In the genomic region with DNA sequence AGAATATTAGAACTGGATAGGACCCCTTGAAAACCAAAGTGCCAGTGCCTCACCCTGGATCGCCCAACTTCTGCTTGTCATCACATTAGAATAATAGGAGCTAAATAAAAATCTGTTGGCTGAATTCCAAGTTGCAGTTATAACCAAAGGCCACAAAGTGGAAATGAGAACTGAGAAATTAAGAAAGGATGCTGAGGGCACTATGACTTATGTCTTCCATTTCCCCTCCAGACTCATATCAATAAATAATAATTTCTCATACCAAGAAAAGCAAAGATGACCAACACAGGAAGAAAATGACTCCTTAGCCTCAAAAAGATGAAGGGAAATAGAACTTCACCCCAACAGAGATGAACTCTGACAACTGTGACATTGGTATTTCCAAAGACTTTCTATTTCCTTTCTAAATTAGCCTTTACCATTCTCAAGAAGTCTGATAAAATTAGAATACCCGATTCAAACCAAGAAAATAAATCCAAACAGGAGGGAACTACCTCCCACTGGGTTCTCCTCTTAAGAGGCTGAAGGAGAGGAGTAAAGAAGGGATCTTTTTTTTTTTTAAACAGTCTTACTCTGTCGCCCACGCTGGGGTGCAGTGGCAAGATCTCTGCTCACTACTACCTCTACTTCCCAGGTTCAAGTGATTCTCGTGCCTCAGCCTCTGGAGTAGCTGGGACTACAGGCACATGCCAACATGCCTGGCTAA, we compare ENCODE assay signal across 11 cellular contexts. TPM values are rescaled to one million over a fixed set of nuclear protein-coding genes. Genes with fewer than 3 reads are reported as not detected.
DNase-seq lines count a peak whose midpoint lies in the region; ATAC-seq lines count a peak whose summit lies in the region.
"Had no signal": no experiment of that assay in that cellular context is flagged by ENCODE, and none has a peak within 500 bp of the region (broad histone marks: within the 10 kb centered on the region; RNA-seq: fewer than 3 reads in every experiment).

No MANE protein-coding gene starts in this region.

- peak; percentile 16 for DNase-seq in activated naive CD8-positive, alpha-beta T cell treated with anti-CD3 and anti-CD28 coated beads for 36 hours
- DNase-seq in SW480 (ENCODE audit: low spot score), result no peak
- no peak for DNase-seq in COLO829 (ENCODE audit: low spot score)
- no peak for DNase-seq in NCI-H1436 treated with DMSO at 0.1 percent for 48 hours (lab: John Stamatoyannopoulos, UW)
- DNase-seq: DMS79, transverse colon had no signal

- no peaks in the 10 kb centered on the region for H3K27me3 Mint-ChIP-seq in activated naive CD8-positive, alpha-beta T cell treated with anti-CD3 and anti-CD28 coated beads for 36 hours

- H3K4me1 Mint-ChIP-seq in activated naive CD8-positive, alpha-beta T cell treated with anti-CD3 and anti-CD28 coated beads for 36 hours, result peaks cover 25% of the 10 kb centered on the region
- H3K4me1 Mint-ChIP-seq: nephron had no signal

- H3K4me3 Mint-ChIP-seq in activated naive CD8-positive, alpha-beta T cell treated with anti-CD3 and anti-CD28 coated beads for 36 hours, result peak overlapping the region; percentile 18
- H3K4me3 Mint-ChIP-seq: nephron had no signal

- no peaks in the 10 kb centered on the region for H3K9me3 Mint-ChIP-seq in activated naive CD8-positive, alpha-beta T cell treated with anti-CD3 and anti-CD28 coated beads for 36 hours
- H3K9me3 Mint-ChIP-seq: nephron had no signal

- H3K36me3 Mint-ChIP-seq in activated naive CD8-positive, alpha-beta T cell treated with anti-CD3 and anti-CD28 coated beads for 36 hours, result peaks cover 42% of the 10 kb centered on the region

- ATAC-seq in GM18498 (IDR thresholded peaks at IDR 0.05; ENCODE audit: unreplicated experiment) (peak; percentile 68), GM19467 (IDR thresholded peaks at IDR 0.05; ENCODE audit: unreplicated experiment) (peak; percentile 40), HG03442 (IDR thresholded peaks at IDR 0.05; ENCODE audit: unreplicated experiment) (peak; percentile 74), GM21786 (IDR thresholded peaks at IDR 0.05; ENCODE audit: unreplicated experiment) (no peak)

- H3K27ac Mint-ChIP-seq in activated naive CD8-positive, alpha-beta T cell treated with anti-CD3 and anti-CD28 coated beads for 36 hours, result peak overlapping the region; percentile 84
- H3K27ac Mint-ChIP-seq: nephron had no signal

RNA-seq across cellular contexts. Expression of a gene that starts 46.5 kb away (rescaled TPM):
- total RNA-seq in activated naive CD8-positive, alpha-beta T cell treated with anti-CD3 and anti-CD28 coated beads for 36 hours, result 10 to 100 TPM; 12.9 to 13.8 TPM

RNA-seq across cellular contexts. Expression of a gene that starts 58.4 kb away (rescaled TPM):
- total RNA-seq in activated naive CD8-positive, alpha-beta T cell treated with anti-CD3 and anti-CD28 coated beads for 36 hours, result 10 to 100 TPM; 21.6 to 22.0 TPM
